Comparison of ENCODE assay signal across 18 cellular contexts in genomic region chr11:30510750-30511149, GRCh38.
A peak's percentile ranks its signal among the peaks of the same experiment; 100 is the strongest.
DNase-seq lines count a peak whose midpoint lies in the region; ATAC-seq, FAIRE-seq and TF ChIP-seq lines count a peak whose summit lies in the region.
"Had no signal": no experiment of that assay in that cellular context is flagged by ENCODE, and none has a peak within 500 bp of the region (broad histone marks: within the 10 kb centered on the region; RNA-seq: fewer than 3 reads in every experiment).

No MANE protein-coding gene starts in this region.

- no peak for FAIRE-seq in H54 (lab: Jason Lieb, UNC)
- FAIRE-seq: A204.1, HepG2, HTR-8/SVneo had no signal

- no peaks in the 10 kb centered on the region for H4K20me1 ChIP-seq in BLaER1 treated with 17β-estradiol and CSF1 and Interleukin-3, amounts not matched to agents 10 nM and 100 nM

- no peaks in the 10 kb centered on the region for H3K36me3 ChIP-seq in BLaER1 treated with 17β-estradiol and CSF1 and Interleukin-3, amounts not matched to agents 10 nM and 100 nM
- peaks cover 19% of the 10 kb centered on the region for H3K36me3 ChIP-seq in WERI-Rb-1
- H3K36me3 ChIP-seq: BE2C had no signal

- H3K9me3 ChIP-seq in BLaER1 treated with 17β-estradiol and CSF1 and Interleukin-3, amounts not matched to agents 10 nM and 100 nM (replicated peaks in 1 of 11) = peaks cover 0 to 7% (median 0%) of the 10 kb centered on the region in 11 experiments; a peak in 4 of 22 replicates
- H3K9me3 ChIP-seq in WERI-Rb-1 (ENCODE audit: severe bottlenecking) = no peaks in the 10 kb centered on the region
- H3K9me3 ChIP-seq: BE2C, Caco-2 had no signal

- TF ChIP-seq CTCF in WERI-Rb-1 (IDR thresholded peaks at IDR 0.05; ENCODE audit: low read depth, low read length) = no peak

- no peak overlapping the region for H3K27ac ChIP-seq in BLaER1 treated with 17β-estradiol and CSF1 and Interleukin-3, amounts not matched to agents 10 nM and 100 nM
- peak overlapping the region; percentile 12; the same call in 1 of the 2 replicates for H3K27ac ChIP-seq in WERI-Rb-1

- peak overlapping the region in 8 of 11 experiments; percentile 8 to 61 (median 42); a peak in 14 of 22 replicates for H3K4me2 ChIP-seq in BLaER1 treated with 17β-estradiol and CSF1 and Interleukin-3, amounts not matched to agents 10 nM and 100 nM

- TF ChIP-seq POLR2A in H54 (IDR thresholded peaks at IDR 0.05; ENCODE audit: low read depth, low read length) = no peak

- peaks cover 6 to 18% (median 13%) of the 10 kb centered on the region in 10 experiments; a peak in 19 of 20 replicates for H3K4me1 ChIP-seq in BLaER1 treated with 17β-estradiol and CSF1 and Interleukin-3, amounts not matched to agents 10 nM and 100 nM
- H3K4me1 ChIP-seq: BE2C, Caco-2 had no signal

- H3K27me3 ChIP-seq in BLaER1 treated with 17β-estradiol and CSF1 and Interleukin-3, amounts not matched to agents 10 nM and 100 nM = no peaks in the 10 kb centered on the region
- H3K27me3 ChIP-seq in WERI-Rb-1 (ENCODE audit: insufficient read depth, low read depth, severe bottlenecking) = no peaks in the 10 kb centered on the region
- H3K27me3 ChIP-seq: BE2C had no signal

- peak; percentile 68 for ATAC-seq in GM19395 (IDR thresholded peaks at IDR 0.05; ENCODE audit: unreplicated experiment)
- peak; percentile 66 for ATAC-seq in HG02884 (IDR thresholded peaks at IDR 0.05; ENCODE audit: unreplicated experiment)
- no peak for ATAC-seq in HG02981 (IDR thresholded peaks at IDR 0.05; ENCODE audit: unreplicated experiment)
- no peak for ATAC-seq in HG02798 (IDR thresholded peaks at IDR 0.05; ENCODE audit: poor library complexity, unreplicated experiment)
- ATAC-seq: HCT116, HepG2 had no signal

- H3K9ac ChIP-seq in BLaER1 treated with 17β-estradiol and CSF1 and Interleukin-3, amounts not matched to agents 10 nM and 100 nM = no peak overlapping the region

- DNase-seq in WERI-Rb-1 (no peak), H54 (ENCODE audit: insufficient read length, low spot score) (no peak), HK-2 (ENCODE audit: unreplicated experiment) (no peak)
- DNase-seq: BE2C; Caco-2; CD8-positive, alpha-beta memory T cell; DND-41; GDM1; Karpas-422 had no signal

- H3K4me3 ChIP-seq in BLaER1 treated with 17β-estradiol and CSF1 and Interleukin-3, amounts not matched to agents 10 nM and 100 nM = no peak overlapping the region
- H3K4me3 ChIP-seq in WERI-Rb-1 (ENCODE audit: low read depth, low read length) = no peak overlapping the region

Comparison
In these comparisons a context has a peak if more than half of its experiments do, and no peak if none do; other contexts are left out.
1. ATAC-seq: peak in GM19395 (single experiment) and HG02884 (single experiment); none in HG02981 (single experiment) and HG02798 (single experiment).